15 cellular contexts compared by ENCODE assay signal in the genomic region with DNA sequence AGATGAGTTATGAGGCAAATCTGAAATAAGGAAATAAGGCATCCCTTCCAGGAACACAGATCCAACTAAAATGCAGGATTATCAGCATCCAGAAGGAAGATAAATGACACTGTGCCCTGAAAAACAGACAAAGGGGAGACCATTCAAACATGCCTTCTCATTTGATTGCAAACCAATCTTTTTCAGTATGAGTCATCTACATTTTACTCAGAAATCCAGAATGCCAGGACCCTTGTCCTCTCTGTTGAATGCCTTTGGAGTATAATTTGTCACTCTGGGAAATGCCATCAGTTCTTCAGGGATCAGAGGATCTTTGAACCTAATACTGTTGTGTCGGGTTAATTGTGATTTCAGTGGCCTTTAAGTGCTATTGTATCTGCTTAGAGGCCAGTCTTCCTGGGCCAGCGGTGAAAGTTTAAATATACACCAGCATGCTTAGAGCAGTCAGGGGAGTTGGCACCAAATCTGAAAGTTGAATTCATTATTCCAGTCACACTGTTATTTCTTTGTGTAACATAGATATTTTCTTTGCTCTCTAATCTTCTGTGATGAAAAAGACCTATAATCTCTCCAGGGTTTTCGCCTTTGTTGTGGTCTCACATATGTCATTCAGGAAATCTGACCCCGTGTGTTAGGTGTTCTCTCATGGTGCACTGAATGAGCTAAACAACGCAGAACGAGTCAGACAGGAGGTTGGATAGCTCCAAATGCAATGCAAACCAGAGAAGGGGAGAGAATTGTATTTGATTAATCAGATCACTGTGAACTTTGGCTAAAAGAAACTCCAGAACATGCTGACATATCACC.
DNase-seq lines count a peak whose midpoint lies in the region; ATAC-seq and TF ChIP-seq lines count a peak whose summit lies in the region.
"Had no signal": no experiment of that assay in that cellular context is flagged by ENCODE, and none has a peak within 500 bp of the region (broad histone marks: within the 10 kb centered on the region; RNA-seq: fewer than 3 reads in every experiment).

No MANE protein-coding gene starts in this region.

- no peak overlapping the region for H3K9ac ChIP-seq in SK-N-SH

- ATAC-seq in GM21526 (IDR thresholded peaks at IDR 0.05; ENCODE audit: low FRiP score, unreplicated experiment): peak; percentile 21
- no peak for ATAC-seq in HG02852 (IDR thresholded peaks at IDR 0.05; ENCODE audit: unreplicated experiment)
- ATAC-seq in GM21447 (IDR thresholded peaks at IDR 0.05; ENCODE audit: unreplicated experiment): no peak

- WGBS in SK-N-SH (ENCODE audit: low lambda C conversion rate): 54% methylated on average over 6 of the region's 6 CpGs

- DNase-seq in CD4-positive, alpha-beta memory T cell: peak in 4 of 5 donors; percentile 6 to 46 (median 18)
- DNase-seq in SK-N-SH (no peak), fibroblast of mammary gland (ENCODE audit: low read depth) (peak; percentile 3), NOMO-1 (lab: John Stamatoyannopoulos, UW; ENCODE audit: unreplicated experiment in 2 of 2) (no peak), DMS114 treated with DMSO at 0.1 percent for 48 hours (lab: John Stamatoyannopoulos, UW; ENCODE audit: unreplicated experiment) (no peak)
- DNase-seq: activated B cell treated with CpG ODN at 0.5 μM for 24 hours, activated gamma-delta T cell, glutamatergic neuron, mesenchymal stem cell, NCI-H1436 treated with DMSO at 0.1 percent for 48 hours, tibial artery had no signal

- no peaks in the 10 kb centered on the region for H4K20me1 ChIP-seq in SK-N-SH (ENCODE audit: insufficient read depth)

- peaks cover 8 to 10% (median 9%) of the 10 kb centered on the region in 4 donors for H3K4me1 Mint-ChIP-seq in CD4-positive, alpha-beta memory T cell
- H3K4me1 Mint-ChIP-seq: activated B cell treated with CpG ODN at 0.5 μM for 24 hours had no signal

- peak overlapping the region in 1 of 7 donors; percentile 37 for H3K27ac Mint-ChIP-seq in CD4-positive, alpha-beta memory T cell
- H3K27ac Mint-ChIP-seq: activated B cell treated with CpG ODN at 0.5 μM for 24 hours had no signal

- no peak overlapping the region for H3K4me3 Mint-ChIP-seq in CD4-positive, alpha-beta memory T cell
- H3K4me3 Mint-ChIP-seq: activated B cell treated with CpG ODN at 0.5 μM for 24 hours had no signal

- H3K27me3 Mint-ChIP-seq in CD4-positive, alpha-beta memory T cell: peaks cover 7% of the 10 kb centered on the region in 2 donors
- H3K27me3 Mint-ChIP-seq: activated B cell treated with CpG ODN at 0.5 μM for 24 hours had no signal

- intact Hi-C loops in CD4-positive, alpha-beta memory T cell (cut with micrococcal nuclease): no loop called here

- peaks cover 0 to 4% (median 0%) of the 10 kb centered on the region in 8 donors for H3K9me3 Mint-ChIP-seq in CD4-positive, alpha-beta memory T cell
- H3K9me3 Mint-ChIP-seq: activated B cell treated with CpG ODN at 0.5 μM for 24 hours had no signal

- H3K27me3 ChIP-seq in CD4-positive, alpha-beta memory T cell (ENCODE audit: insufficient read depth, low read length): no peaks in the 10 kb centered on the region
- no peaks in the 10 kb centered on the region for H3K27me3 ChIP-seq in SK-N-SH (ENCODE audit: insufficient read depth)
- H3K27me3 ChIP-seq: tibial artery had no signal

- H3K4me1 ChIP-seq in CD4-positive, alpha-beta memory T cell (ENCODE audit: insufficient read depth, low read length): peaks cover 8% of the 10 kb centered on the region
- H3K4me1 ChIP-seq in SK-N-SH (ENCODE audit: control insufficient read depth in 1 of 2, insufficient read depth in 2 of 2, low read depth in 1 of 2, low read length in 1 of 2): peaks cover 0 to 13% of the 10 kb centered on the region in 2 experiments; a peak in 2 of 4 replicates
- H3K4me1 ChIP-seq: tibial artery had no signal

- CTCF ChIA-PET in CD4-positive, alpha-beta memory T cell (lab: Charles Lee; ENCODE audit: partially characterized antibody): no interaction called here
- CTCF ChIA-PET in SK-N-SH (lab: Yijun Ruan, JAX): interaction anchor here (0.7 to 2.1 kb wide), 4 partner anchors 12 to 73 kb away, joined by 3 to 10 read pairs (median 3); no protein-coding TSS in a partner anchor

- no peak overlapping the region for H2AFZ ChIP-seq in SK-N-SH (ENCODE audit: low read depth)

- H3K4me2 ChIP-seq in SK-N-SH: no peak overlapping the region

- H3K27ac ChIP-seq in CD4-positive, alpha-beta memory T cell (ENCODE audit: low read depth, low read length): no peak overlapping the region
- H3K27ac ChIP-seq in SK-N-SH (ENCODE audit: low read depth in 2 of 2, low read length in 1 of 2): peak overlapping the region in 1 of 2 experiments; percentile 55; a peak in 2 of 4 replicates
- H3K27ac ChIP-seq: C4-2B, tibial artery had no signal

- H3K9me3 ChIP-seq in CD4-positive, alpha-beta memory T cell (ENCODE audit: control insufficient read depth in 1 of 2, low read length in 2 of 2): no peaks in the 10 kb centered on the region
- no peaks in the 10 kb centered on the region for H3K9me3 ChIP-seq in SK-N-SH
- H3K9me3 ChIP-seq: tibial artery had no signal

- TF ChIP-seq CTCF in SK-N-SH (IDR thresholded peaks at IDR 0.05) (no peak), fibroblast of mammary gland (conservative IDR thresholded peaks at IDR 0.05; ENCODE audit: control insufficient read depth, insufficient read depth, low read depth, low read length) (no peak)

- no peaks in the 10 kb centered on the region for H3K9me2 ChIP-seq in SK-N-SH

- no peaks in the 10 kb centered on the region for H3K36me3 Mint-ChIP-seq in CD4-positive, alpha-beta memory T cell

- no peaks in the 10 kb centered on the region for H3F3A ChIP-seq in SK-N-SH (replicated peaks; ENCODE audit: insufficient read depth)

- TF ChIP-seq EP300 in SK-N-SH (IDR thresholded peaks at IDR 0.05; ENCODE audit: borderline replicate concordance in 1 of 2, low read depth in 1 of 2, low read length in 1 of 2): no peak

- POLR2A ChIA-PET in CD4-positive, alpha-beta memory T cell (lab: Charles Lee; ENCODE audit: partially characterized antibody): no interaction called here
- POLR2A ChIA-PET in SK-N-SH (lab: Yijun Ruan, JAX): no interaction called here

- H3K79me2 ChIP-seq in SK-N-SH (ENCODE audit: insufficient read depth): no peaks in the 10 kb centered on the region

- no peak for TF ChIP-seq RAD21 in SK-N-SH (IDR thresholded peaks at IDR 0.05; ENCODE audit: low read length)

- no peak overlapping the region for H3K4me3 ChIP-seq in CD4-positive, alpha-beta memory T cell (ENCODE audit: low read length in 2 of 2)
- H3K4me3 ChIP-seq in SK-N-SH (ENCODE audit: low read depth in 2 of 2, low read length in 1 of 2) (no peak overlapping the region), fibroblast of mammary gland (ENCODE audit: control insufficient read depth, low read depth, low read length) (no peak overlapping the region)
- H3K4me3 ChIP-seq: tibial artery had no signal

- no peaks in the 10 kb centered on the region for H3K36me3 ChIP-seq in CD4-positive, alpha-beta memory T cell (ENCODE audit: insufficient read depth, low read length)
- no peaks in the 10 kb centered on the region for H3K36me3 ChIP-seq in SK-N-SH (replicated peaks in 1 of 2; ENCODE audit: control insufficient read depth in 1 of 2, insufficient read depth in 2 of 2, low read length in 1 of 2)
- H3K36me3 ChIP-seq: tibial artery had no signal

TF ChIP-seq in SK-N-SH, 30 proteins besides CTCF, POLR2A, EP300 and RAD21:
- TF ChIP-seq FOXJ3 (CRISPR knock-in tag; IDR thresholded peaks at IDR 0.05) (no peak), ELF1 (IDR thresholded peaks at IDR 0.05) (no peak), JUND (IDR thresholded peaks at IDR 0.05) (no peak), REST (IDR thresholded peaks at IDR 0.05; ENCODE audit: low read depth, low read length) (0 out of 2 replicates have a peak, but pooled peaks have one; percentile 21), SMC3 (IDR thresholded peaks at IDR 0.05; ENCODE audit: low read depth, low read length) (no peak), TAF1 (IDR thresholded peaks at IDR 0.05; ENCODE audit: borderline replicate concordance, low read depth, low read length) (no peak)
TF ChIP-seq in SK-N-SH: peak in this region for 1.

Comparison
In these comparisons a context has a peak if more than half of its experiments do, and no peak if none do; other contexts are left out.
1. DNase-seq: peak in CD4-positive, alpha-beta memory T cell (4 of 5) and fibroblast of mammary gland (single experiment); none in SK-N-SH (single experiment), NOMO-1 (0 of 2) and DMS114 treated with DMSO at 0.1 percent for 48 hours (single experiment).